8 cellular contexts compared by ENCODE assay signal in the genomic region with DNA sequence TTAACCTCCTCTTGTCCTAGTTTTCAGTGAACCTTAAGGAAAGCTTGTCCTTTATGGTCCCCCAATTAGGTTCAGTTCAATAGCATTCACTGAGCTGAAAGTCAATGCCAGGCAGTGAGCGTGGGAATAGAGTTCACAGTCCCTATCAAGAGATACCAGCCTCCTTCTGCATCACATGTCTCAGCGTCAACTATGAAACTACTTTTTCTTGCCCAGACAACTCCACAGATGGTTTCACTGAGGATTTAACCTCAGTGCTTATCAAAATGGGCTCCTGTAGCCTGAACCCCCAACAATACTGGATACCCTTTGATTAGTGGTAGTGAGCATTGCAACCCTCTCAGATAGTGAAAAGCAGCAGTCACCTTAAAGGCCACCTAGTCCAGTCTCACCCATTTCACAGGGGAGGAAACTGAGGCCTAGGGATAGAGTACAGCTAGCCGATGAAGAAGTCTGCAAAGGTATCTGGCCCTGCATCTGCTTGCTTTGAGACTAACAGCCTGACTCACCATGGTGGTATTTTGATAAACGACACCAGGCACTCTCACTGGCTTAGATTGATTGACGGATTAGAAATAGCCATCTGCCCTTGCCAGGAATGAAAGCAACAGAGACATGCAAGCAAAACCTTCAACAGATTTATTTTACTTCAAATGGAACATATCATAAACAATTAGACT. TPM values are rescaled to one million over a fixed set of nuclear protein-coding genes. Genes with fewer than 3 reads are reported as not detected.
DNase-seq lines count a peak whose midpoint lies in the region; ATAC-seq and TF ChIP-seq lines count a peak whose summit lies in the region.

No MANE protein-coding gene starts in this region.

- ATAC-seq in HG02623 (IDR thresholded peaks at IDR 0.05; ENCODE audit: unreplicated experiment): no peak

- H3K79me2 ChIP-seq in mammary epithelial cell (ENCODE audit: insufficient read depth, low read length): peaks cover 44% of the 10 kb centered on the region

- H3K9me3 ChIP-seq in mammary epithelial cell (replicated peaks; ENCODE audit: insufficient read depth, low read length): no peaks in the 10 kb centered on the region

- peaks cover 2% of the 10 kb centered on the region for H3K36me3 ChIP-seq in mammary epithelial cell (ENCODE audit: insufficient read depth, low read length)

- WGBS in mammary epithelial cell (ENCODE audit: low coverage, missing lambda C conversion rate): 75% methylated on average over 5 of the region's 5 CpGs

- in situ Hi-C loops in mammary epithelial cell (cut with MboI; ENCODE audit: low sequenced_read_pairs in 2 of 2): no loop called here

- no peaks in the 10 kb centered on the region for H3K27me3 ChIP-seq in mammary epithelial cell (ENCODE audit: insufficient read depth, low read length)

- H3K4me2 ChIP-seq in mammary epithelial cell (ENCODE audit: insufficient read depth, low read depth, low read length): no peak overlapping the region

- H3K4me3 ChIP-seq in GM12865 (ENCODE audit: low read depth, low read length) (peak overlapping the region; percentile 41), mammary epithelial cell (replicated peaks in 1 of 3; ENCODE audit: insufficient read depth in 1 of 3, low read depth in 2 of 3, low read length in 3 of 3) (no peak overlapping the region)

- no TSS peak for BruUV-seq in mammary epithelial cell (replicated peaks; lab: Mats Ljungman, UMichigan)

- H3K9ac ChIP-seq in mammary epithelial cell (ENCODE audit: insufficient read depth, low read length): no peak overlapping the region

- H3K27ac ChIP-seq in mammary epithelial cell (ENCODE audit: insufficient read depth, low read depth, low read length): no peak overlapping the region
- no peak overlapping the region for H3K27ac ChIP-seq in caudate nucleus (ENCODE audit: low read depth, low read length)

- intact Hi-C loops in mammary epithelial cell (cut with micrococcal nuclease): loop anchor here (2.0 kb wide), 1 partner anchor 15 kb away; no protein-coding TSS in a partner anchor

- DNase-seq in GM12865 (ENCODE audit: low read depth): peak; percentile 58
- peak; percentile 62 for DNase-seq in NCI-H460 (ENCODE audit: extremely low read depth, low read depth)
- peak; percentile 37 for DNase-seq in mammary epithelial cell
- peak; percentile 24 for DNase-seq in pulmonary artery endothelial cell (ENCODE audit: low read depth, low spot score)
- no peak for DNase-seq in caudate nucleus (lab: John Stamatoyannopoulos, UW)
- DNase-seq in ureter (ENCODE audit: low spot score): no peak
- no peak for DNase-seq in activated CD8-positive, alpha-beta memory T cell treated with anti-CD3 and anti-CD28 coated beads for 24 hours

- no peak for TF ChIP-seq CTCF in GM12865 (IDR thresholded peaks at IDR 0.05; ENCODE audit: insufficient read depth, low read depth, low read length, missing control alignments)
- no peak for TF ChIP-seq CTCF in mammary epithelial cell (conservative IDR thresholded peaks at IDR 0.05 in 1 of 2, IDR thresholded peaks at IDR 0.05 in 1 of 2; ENCODE audit: extremely low read depth in 1 of 2, insufficient read depth in 1 of 2, low read depth in 1 of 2, low read length in 2 of 2)

- H3K4me1 ChIP-seq in mammary epithelial cell (ENCODE audit: insufficient read depth, low read length): peaks cover 44% of the 10 kb centered on the region

- dilution Hi-C loops in mammary epithelial cell (cut with HindIII; ENCODE audit: low sequenced_read_pairs): no loop called here

- CTCF ChIA-PET in mammary epithelial cell (lab: Charles Lee; ENCODE audit: low non-redundant PET): no interaction called here

- no peaks in the 10 kb centered on the region for H4K20me1 ChIP-seq in mammary epithelial cell (ENCODE audit: insufficient read depth, low read length)

- H2AFZ ChIP-seq in mammary epithelial cell (ENCODE audit: low read depth, low read length): no peak overlapping the region

RNA-seq across cellular contexts. Expression of a gene that starts 1.6 kb away (rescaled TPM):
- total RNA-seq in NCI-H460 (2014; rRNA removed; shearing (Covaris generic)): 60.2 and 61.7 TPM in 2 replicates
- polyA plus RNA-seq in NCI-H460 (2014; cell fraction: nucleus; rRNA removed): 58.9 and 62.9 TPM in 2 replicates
- total RNA-seq in mammary epithelial cell: 10 to 100 TPM; 70.0 to 76.1 TPM
- polyA plus RNA-seq in mammary epithelial cell: 47.7 TPM
- polyA minus RNA-seq in mammary epithelial cell: 44.1 TPM
- 79.4 and 83.5 TPM in 2 replicates for total RNA-seq in pulmonary artery endothelial cell
- 72.4 TPM for total RNA-seq in ureter

RNA-seq across cellular contexts. Expression of a gene that starts 3.0 kb away (rescaled TPM):
- total RNA-seq in NCI-H460 (2014; rRNA removed; shearing (Covaris generic)): 89.7 and 102 TPM in 2 replicates
- 18.1 and 41.5 TPM in 2 replicates for polyA plus RNA-seq in NCI-H460 (2014; cell fraction: nucleus; rRNA removed)
- total RNA-seq in mammary epithelial cell (100 to 1,000 TPM in 1 of 2 donors, 10 to 100 TPM in 1; 74.7 to 116 TPM), pulmonary artery endothelial cell (121 and 142 TPM in 2 replicates), ureter (106 TPM)
- polyA plus RNA-seq in mammary epithelial cell: 77.6 TPM
- 96.9 TPM for polyA minus RNA-seq in mammary epithelial cell

RNA-seq across cellular contexts. Expression of a gene that starts 29.6 kb away (rescaled TPM):
- total RNA-seq in NCI-H460 (2014; rRNA removed; shearing (Covaris generic)): 14.8 and 16.8 TPM in 2 replicates
- polyA plus RNA-seq in NCI-H460 (2014; cell fraction: nucleus; rRNA removed): 5.0 and 10.8 TPM in 2 replicates
- total RNA-seq in mammary epithelial cell (10 to 100 TPM; 35.4 to 46.3 TPM), pulmonary artery endothelial cell (32.2 and 36.5 TPM in 2 replicates), ureter (39.1 TPM)
- 11.9 TPM for polyA plus RNA-seq in mammary epithelial cell
- polyA minus RNA-seq in mammary epithelial cell: 12.4 TPM

RNA-seq across cellular contexts. Expression of a gene that starts 40.7 kb away (rescaled TPM):
- 0.84 and 1.1 TPM in 2 replicates for total RNA-seq in NCI-H460 (2014; rRNA removed; shearing (Covaris generic))
- 0.17 TPM in 1 of 2 replicates, not detected in the other for polyA plus RNA-seq in NCI-H460 (2014; cell fraction: nucleus; rRNA removed)
- total RNA-seq in mammary epithelial cell (not detected), pulmonary artery endothelial cell (not detected in 2 replicates), ureter (0.13 TPM)
- not detected for polyA plus RNA-seq in mammary epithelial cell
- polyA minus RNA-seq in mammary epithelial cell: not detected

Comparison
In these comparisons a context has a peak if more than half of its experiments do, and no peak if none do; other contexts are left out.
1. DNase-seq: peak in GM12865 (single experiment), NCI-H460 (single experiment), mammary epithelial cell (single experiment) and pulmonary artery endothelial cell (single experiment); none in caudate nucleus (0 of 61), ureter (single experiment) and activated CD8-positive, alpha-beta memory T cell treated with anti-CD3 and anti-CD28 coated beads for 24 hours (single experiment).